Comparison of ENCODE assay signal across 15 cellular contexts in genomic region chr3:127407026-127407939, GRCh38.
"Had no signal": no experiment of that assay in that cellular context is flagged by ENCODE, and none has a peak within 500 bp of the region (broad histone marks: within the 10 kb centered on the region; RNA-seq: fewer than 3 reads in every experiment).

No MANE protein-coding gene starts in this region.

- H3K4me3 ChIP-seq: heart right ventricle had no signal

- ATAC-seq: heart right ventricle; left ventricle myocardium superior; stimulated activated memory B cell treated with anti-CD40 and anti-IgM and Interleukin-4, amounts not matched to agents 10 μg/mL and 1 μg/mL and 100 μg/mL, for 72 hours had no signal

- H3K27ac Mint-ChIP-seq: activated B cell treated with CpG ODN at 0.5 μM for 24 hours; activated CD4-positive, alpha-beta T cell treated with anti-CD3 and anti-CD28 coated beads, Interleukin-2, amount 10 ng/mL, durations not matched to agents 24 days and 14 days; activated naive CD4-positive, alpha-beta T cell treated with anti-CD3 and anti-CD28 coated beads, Interleukin-2, amount 50 U/mL, for 24 hours; activated T-helper 2 cell treated with anti-CD3 and anti-CD28 coated beads, Interferon-gamma antibody, Interleukin-2, Interleukin-4, amounts not matched to agents 10 μg/mL and 5 μg/mL and 100 μg/mL, durations not matched to agents 14 hours and 24 hours and 36 hours; stimulated activated memory B cell treated with anti-CD40 and anti-IgM and Interleukin-4, amounts not matched to agents 10 μg/mL and 1 μg/mL and 100 μg/mL, for 72 hours had no signal

- FAIRE-seq: TTC549 had no signal

- H3K4me1 ChIP-seq: heart right ventricle had no signal

- H3K36me3 Mint-ChIP-seq: activated naive CD4-positive, alpha-beta T cell treated with anti-CD3 and anti-CD28 coated beads, Interleukin-2, amount 50 U/mL, for 24 hours; stimulated activated memory B cell treated with anti-CD40 and anti-IgM and Interleukin-4, amounts not matched to agents 10 μg/mL and 1 μg/mL and 100 μg/mL, for 72 hours had no signal

- H3K9me3 Mint-ChIP-seq: activated B cell treated with CpG ODN at 0.5 μM for 24 hours; activated CD4-positive, alpha-beta T cell treated with anti-CD3 and anti-CD28 coated beads, Interleukin-2, amount 10 ng/mL, durations not matched to agents 24 days and 14 days; activated naive CD4-positive, alpha-beta T cell treated with anti-CD3 and anti-CD28 coated beads, Interleukin-2, amount 50 U/mL, for 24 hours; activated T-helper 2 cell treated with anti-CD3 and anti-CD28 coated beads, Interferon-gamma antibody, Interleukin-2, Interleukin-4, amounts not matched to agents 10 μg/mL and 5 μg/mL and 100 μg/mL, durations not matched to agents 14 hours and 24 hours and 36 hours; stimulated activated memory B cell treated with anti-CD40 and anti-IgM and Interleukin-4, amounts not matched to agents 10 μg/mL and 1 μg/mL and 100 μg/mL, for 72 hours had no signal

- H3K4me1 Mint-ChIP-seq: activated B cell treated with CpG ODN at 0.5 μM for 24 hours; activated CD4-positive, alpha-beta T cell treated with anti-CD3 and anti-CD28 coated beads, Interleukin-2, amount 10 ng/mL, durations not matched to agents 24 days and 14 days; activated naive CD4-positive, alpha-beta T cell treated with anti-CD3 and anti-CD28 coated beads, Interleukin-2, amount 50 U/mL, for 24 hours; stimulated activated memory B cell treated with anti-CD40 and anti-IgM and Interleukin-4, amounts not matched to agents 10 μg/mL and 1 μg/mL and 100 μg/mL, for 72 hours had no signal

- DNase-seq: activated B cell treated with CpG ODN at 0.5 μM for 24 hours; activated CD4-positive, alpha-beta T cell treated with anti-CD3 and anti-CD28 coated beads, Interleukin-2, amount 10 ng/mL, durations not matched to agents 24 days and 14 days; activated T-cell treated with anti-CD3 and anti-CD28 coated beads for 4 hours; foreskin melanocyte; left ventricle myocardium superior; stimulated activated CD4-positive, alpha-beta T cell treated with anti-CD3 and anti-CD28 coated beads, Interleukin-1b, Interleukin-23, amount 100 ng/mL, for 48 hours; substantia nigra; T-helper 2 cell; trophoblast cell had no signal

- H3K27ac ChIP-seq: heart right ventricle, neutrophil had no signal

- H3K9me3 ChIP-seq: heart right ventricle, neutrophil had no signal

- H3K36me3 ChIP-seq: heart right ventricle, neutrophil had no signal

- H3K4me3 Mint-ChIP-seq: activated B cell treated with CpG ODN at 0.5 μM for 24 hours; activated CD4-positive, alpha-beta T cell treated with anti-CD3 and anti-CD28 coated beads, Interleukin-2, amount 10 ng/mL, durations not matched to agents 24 days and 14 days; activated naive CD4-positive, alpha-beta T cell treated with anti-CD3 and anti-CD28 coated beads, Interleukin-2, amount 50 U/mL, for 24 hours; stimulated activated memory B cell treated with anti-CD40 and anti-IgM and Interleukin-4, amounts not matched to agents 10 μg/mL and 1 μg/mL and 100 μg/mL, for 72 hours had no signal
